Comparison of ENCODE assay signal across 30 cellular contexts in the genomic region with DNA sequence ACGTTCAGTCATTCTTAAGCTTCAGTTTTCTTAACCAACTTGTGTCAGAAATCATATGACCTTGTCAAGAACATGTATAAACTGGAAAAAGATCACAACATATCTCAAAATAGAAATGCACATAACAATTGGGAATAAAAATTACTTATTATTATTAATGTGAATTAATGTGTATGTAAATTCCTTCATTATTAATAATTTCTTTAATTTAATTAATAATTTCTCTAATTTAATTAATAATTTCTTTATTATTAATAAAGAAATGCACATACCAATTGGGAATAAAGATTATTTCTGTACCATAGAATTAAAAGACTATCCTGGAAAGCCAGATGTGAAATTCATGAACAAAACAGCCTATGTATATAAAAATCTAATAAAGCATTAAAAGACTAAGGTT.
"Had no signal": no experiment of that assay in that cellular context is flagged by ENCODE, and none has a peak within 500 bp of the region (broad histone marks: within the 10 kb centered on the region; RNA-seq: fewer than 3 reads in every experiment).

No MANE protein-coding gene starts in this region.

- DNase-seq: naive thymus-derived CD8-positive, alpha-beta T cell; nephron progenitor cell; nucleus accumbens; pancreas; posterior cingulate gyrus; psoas muscle; right cardiac atrium; right lobe of liver; sigmoid colon; stimulated activated CD4-positive, alpha-beta T cell treated with anti-CD3 and anti-CD28 coated beads, Interleukin-15, amount 100 ng/mL, for 24 hours; stimulated activated CD4-positive, alpha-beta T cell treated with anti-CD3 and anti-CD28 coated beads, Interleukin-2, amount 100 ng/mL, for 24 hours; stimulated activated CD4-positive, alpha-beta T cell treated with anti-CD3 and anti-CD28 coated beads, Interleukin-2, amount 100 ng/mL, for 48 hours; stimulated activated CD4-positive, alpha-beta T cell treated with anti-CD3 and anti-CD28 coated beads, Interleukin-4, amount 100 ng/mL, for 24 hours; stimulated activated naive B cell treated with anti-CD40 and anti-IgM and Interleukin-4, amounts not matched to agents 10 μg/mL and 1 μg/mL and 100 μg/mL, for 72 hours; stimulated activated naive CD4-positive, alpha-beta T cell treated with Interleukin-2 at 50 U/mL for 16 hours; stomach; thyroid gland; trophoblast cell; upper lobe of left lung had no signal

- H3K27me3 Mint-ChIP-seq: naive thymus-derived CD8-positive, alpha-beta T cell; natural killer cell treated with Interleukin-12 subunit alpha and Interleukin-12 subunit beta and Interleukin-15 and Interleukin-18, amount 100 ng/mL, for 72 hours; progenitor cell of endocrine pancreas; stimulated activated naive B cell treated with anti-CD40 and anti-IgM and Interleukin-4, amounts not matched to agents 10 μg/mL and 1 μg/mL and 100 μg/mL, for 72 hours; stimulated activated naive CD8-positive, alpha-beta T cell treated with anti-CD3 and anti-CD28 coated beads, Interleukin-15, Interleukin-2, amounts not matched to agents 100 ng/mL and 50 ng/mL, for 24 hours had no signal

- FAIRE-seq: pancreas, urothelium cell line had no signal

- H3K4me3 ChIP-seq: pancreas, psoas muscle, right lobe of liver, sigmoid colon, smooth muscle cell, stomach, thoracic aorta, thyroid gland, tibial nerve, upper lobe of left lung, vagina had no signal

- H3K27me3 ChIP-seq: neutrophil, pancreas, right lobe of liver, sigmoid colon, stomach, thyroid gland, tibial nerve, upper lobe of left lung, vagina had no signal

- H3K9me3 Mint-ChIP-seq: nephron progenitor cell, neural crest cell had no signal

- H3K36me3 Mint-ChIP-seq: naive thymus-derived CD8-positive, alpha-beta T cell; natural killer cell treated with Interleukin-12 subunit alpha and Interleukin-12 subunit beta and Interleukin-15 and Interleukin-18, amount 100 ng/mL, for 72 hours; stimulated activated effector memory CD8-positive, alpha-beta T cell treated with anti-CD3 and anti-CD28 coated beads, Interleukin-12 subunit alpha, Interleukin-12 subunit beta, amount 100 ng/mL, for 72 hours; stimulated activated naive B cell treated with anti-CD40 and anti-IgM and Interleukin-4, amounts not matched to agents 10 μg/mL and 1 μg/mL and 100 μg/mL, for 72 hours had no signal

- H3K4me1 ChIP-seq: pancreas, psoas muscle, right lobe of liver, sigmoid colon, stomach, thyroid gland, tibial nerve, upper lobe of left lung, vagina had no signal

- H3K27ac ChIP-seq: neutrophil, pancreas, psoas muscle, right lobe of liver, sigmoid colon, stomach, thoracic aorta, thyroid gland, tibial nerve, upper lobe of left lung, vagina had no signal

- H3K4me3 Mint-ChIP-seq: naive thymus-derived CD8-positive, alpha-beta T cell; natural killer cell treated with Interleukin-12 subunit alpha and Interleukin-12 subunit beta and Interleukin-15 and Interleukin-18, amount 100 ng/mL, for 72 hours; nephron progenitor cell; neural crest cell; stimulated activated effector memory CD8-positive, alpha-beta T cell treated with anti-CD3 and anti-CD28 coated beads, Interleukin-12 subunit alpha, Interleukin-12 subunit beta, amount 100 ng/mL, for 72 hours; stimulated activated naive B cell treated with anti-CD40 and anti-IgM and Interleukin-4, amounts not matched to agents 10 μg/mL and 1 μg/mL and 100 μg/mL, for 72 hours; stimulated activated naive CD8-positive, alpha-beta T cell treated with anti-CD3 and anti-CD28 coated beads, Interleukin-15, Interleukin-2, amounts not matched to agents 100 ng/mL and 50 ng/mL, for 24 hours had no signal

- H3K9me3 ChIP-seq: neutrophil, pancreas, psoas muscle, right lobe of liver, sigmoid colon, thoracic aorta, thyroid gland, tibial nerve, upper lobe of left lung, vagina had no signal

- H3K4me1 Mint-ChIP-seq: naive thymus-derived CD8-positive, alpha-beta T cell; nephron progenitor cell; neural crest cell; stimulated activated effector memory CD8-positive, alpha-beta T cell treated with anti-CD3 and anti-CD28 coated beads, Interleukin-12 subunit alpha, Interleukin-12 subunit beta, amount 100 ng/mL, for 72 hours; stimulated activated naive B cell treated with anti-CD40 and anti-IgM and Interleukin-4, amounts not matched to agents 10 μg/mL and 1 μg/mL and 100 μg/mL, for 72 hours had no signal

- H3K36me3 ChIP-seq: neutrophil, pancreas, right lobe of liver, sigmoid colon, stomach, thoracic aorta, thyroid gland, tibial nerve, upper lobe of left lung, vagina had no signal

- H3K27ac Mint-ChIP-seq: naive thymus-derived CD8-positive, alpha-beta T cell; natural killer cell treated with Interleukin-12 subunit alpha and Interleukin-12 subunit beta and Interleukin-15 and Interleukin-18, amount 100 ng/mL, for 72 hours; nephron progenitor cell; progenitor cell of endocrine pancreas; stimulated activated effector memory CD8-positive, alpha-beta T cell treated with anti-CD3 and anti-CD28 coated beads, Interleukin-12 subunit alpha, Interleukin-12 subunit beta, amount 100 ng/mL, for 72 hours; stimulated activated naive B cell treated with anti-CD40 and anti-IgM and Interleukin-4, amounts not matched to agents 10 μg/mL and 1 μg/mL and 100 μg/mL, for 72 hours; stimulated activated naive CD8-positive, alpha-beta T cell treated with anti-CD3 and anti-CD28 coated beads, Interleukin-15, Interleukin-2, amounts not matched to agents 100 ng/mL and 50 ng/mL, for 24 hours had no signal

- ATAC-seq: naive thymus-derived CD8-positive, alpha-beta T cell; natural killer cell treated with Interleukin-12 subunit alpha and Interleukin-12 subunit beta and Interleukin-15 and Interleukin-18, amount 100 ng/mL, for 72 hours; pancreas; psoas muscle; right cardiac atrium; stimulated activated effector memory CD8-positive, alpha-beta T cell treated with anti-CD3 and anti-CD28 coated beads, Interleukin-12 subunit alpha, Interleukin-12 subunit beta, amount 100 ng/mL, for 72 hours; stimulated activated naive B cell treated with anti-CD40 and anti-IgM and Interleukin-4, amounts not matched to agents 10 μg/mL and 1 μg/mL and 100 μg/mL, for 72 hours had no signal
